In the genomic region with DNA sequence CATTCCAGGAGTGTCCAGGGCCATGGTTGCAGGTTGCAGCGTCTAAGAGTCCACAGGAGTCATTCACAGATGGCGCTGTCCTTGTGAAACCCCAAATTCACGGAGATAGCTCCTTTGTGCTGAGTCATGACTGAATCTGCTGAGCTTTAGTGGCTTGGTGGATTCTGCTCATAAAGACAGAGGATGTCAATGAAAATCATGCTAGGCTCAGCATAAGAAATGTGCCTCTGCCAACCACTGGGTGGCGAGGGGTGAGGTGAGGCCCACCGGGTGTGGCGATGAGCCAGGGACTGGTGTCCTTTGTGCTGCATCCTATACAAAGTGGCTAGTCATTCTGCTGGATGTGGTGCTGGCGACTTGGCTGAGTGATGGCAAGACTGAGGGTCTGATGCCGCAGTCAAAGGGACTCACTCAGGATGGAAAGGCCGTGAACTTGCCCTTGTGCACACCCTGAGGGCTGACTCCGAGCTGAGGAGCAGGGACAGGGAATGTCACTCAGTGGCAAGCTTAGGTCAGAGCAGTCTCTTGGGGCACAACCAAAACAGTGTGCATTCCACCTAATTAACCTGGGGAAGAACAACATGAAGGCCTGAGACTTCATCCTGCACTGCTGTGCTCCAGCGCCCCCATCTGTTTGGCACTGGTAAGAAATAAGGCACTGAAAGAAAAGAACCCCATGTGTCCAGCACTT, we compare ENCODE assay signal across 8 cellular contexts.
A peak's percentile ranks its signal among the peaks of the same experiment; 100 is the strongest.
DNase-seq lines count a peak whose midpoint lies in the region; ATAC-seq and TF ChIP-seq lines count a peak whose summit lies in the region.

No MANE protein-coding gene starts in this region.

- H3K36me3 ChIP-seq in WERI-Rb-1 = 0 out of 2 replicates have a peak, but pooled peaks cover 5% of the 10 kb centered on the region
- no peaks in the 10 kb centered on the region for H3K36me3 ChIP-seq in CD8-positive, alpha-beta memory T cell (ENCODE audit: insufficient read depth, low read length)

- H3K4me3 ChIP-seq in WERI-Rb-1 (ENCODE audit: low read depth, low read length) = no peak overlapping the region
- H3K4me3 ChIP-seq in CD8-positive, alpha-beta memory T cell (ENCODE audit: low read length) = no peak overlapping the region

- no peaks in the 10 kb centered on the region for H3K9me3 Mint-ChIP-seq in CD8-positive, alpha-beta memory T cell

- in situ Hi-C loops in KBM-7 (cut with MboI; ENCODE audit: low pct_unique_long_range_greater_than_20kb, low sequenced_read_pairs) = no loop called here

- no peak overlapping the region for H3K4me3 Mint-ChIP-seq in CD8-positive, alpha-beta memory T cell

- no peak overlapping the region for H3K27ac ChIP-seq in WERI-Rb-1
- no peak overlapping the region for H3K27ac ChIP-seq in CD8-positive, alpha-beta memory T cell (ENCODE audit: low read depth, low read length)

- H3K27me3 Mint-ChIP-seq in CD8-positive, alpha-beta memory T cell = no peaks in the 10 kb centered on the region

- no peaks in the 10 kb centered on the region for H3K9me3 ChIP-seq in WERI-Rb-1 (ENCODE audit: severe bottlenecking)
- no peaks in the 10 kb centered on the region for H3K9me3 ChIP-seq in CD8-positive, alpha-beta memory T cell (ENCODE audit: low read length)

- DNase-seq in NCI-H2081 (lab: John Stamatoyannopoulos, UW) = peak; percentile 24 to 31
- no peak for DNase-seq in NCI-H2081 treated with DMSO at 0.1 percent for 48 hours (lab: John Stamatoyannopoulos, UW)
- DNase-seq in KBM-7 = peak; percentile 64
- peak; percentile 77 for DNase-seq in WERI-Rb-1
- DNase-seq in iPS-NIHi7 (ENCODE audit: extremely low spot score) = peak; percentile 80
- no peak for DNase-seq in CD8-positive, alpha-beta memory T cell

- no peaks in the 10 kb centered on the region for H3K4me1 ChIP-seq in CD8-positive, alpha-beta memory T cell (ENCODE audit: insufficient read depth, low read length)

- ATAC-seq in HG03135 (IDR thresholded peaks at IDR 0.05; ENCODE audit: unreplicated experiment) = no peak
- no peak for ATAC-seq in HG03108 (IDR thresholded peaks at IDR 0.05; ENCODE audit: unreplicated experiment)

- peak; percentile 87 for TF ChIP-seq CTCF in WERI-Rb-1 (IDR thresholded peaks at IDR 0.05; ENCODE audit: low read depth, low read length)

- H3K27me3 ChIP-seq in WERI-Rb-1 (ENCODE audit: insufficient read depth, low read depth, severe bottlenecking) = no peaks in the 10 kb centered on the region
- H3K27me3 ChIP-seq in CD8-positive, alpha-beta memory T cell (ENCODE audit: insufficient read depth, low read length, poor library complexity, severe bottlenecking) = no peaks in the 10 kb centered on the region

- CTCF ChIA-PET in CD8-positive, alpha-beta memory T cell (lab: Charles Lee) = interaction anchor here (1.3 kb wide), 1 partner anchor 62 kb away, joined by 3 read pairs; no protein-coding TSS in a partner anchor

- POLR2A ChIA-PET in CD8-positive, alpha-beta memory T cell (lab: Charles Lee) = no interaction called here

- peaks cover 0 to 12% (median 4%) of the 10 kb centered on the region in 3 donors for H3K4me1 Mint-ChIP-seq in CD8-positive, alpha-beta memory T cell

- peaks cover 8 to 38% (median 10%) of the 10 kb centered on the region in 3 donors for H3K36me3 Mint-ChIP-seq in CD8-positive, alpha-beta memory T cell

- no peak overlapping the region for H3K27ac Mint-ChIP-seq in CD8-positive, alpha-beta memory T cell

Comparison
In these comparisons a context has a peak if more than half of its experiments do, and no peak if none do; other contexts are left out.
1. DNase-seq: peak in NCI-H2081 (2 of 2), KBM-7 (single experiment), WERI-Rb-1 (single experiment) and iPS-NIHi7 (single experiment); none in NCI-H2081 treated with DMSO at 0.1 percent for 48 hours (single experiment) and CD8-positive, alpha-beta memory T cell (0 of 5).